ENCODE assay signal across 8 cellular contexts in genomic region chr18:10618797-10619196, GRCh38.
DNase-seq lines count a peak whose midpoint lies in the region; ATAC-seq, FAIRE-seq and TF ChIP-seq lines count a peak whose summit lies in the region.
"Not testable (repeated sequence)": the region's sequence is repeated elsewhere in the genome, so short reads cannot be mapped to it uniquely, and the experiment has no call there.

No MANE protein-coding gene starts in this region.

- TF ChIP-seq CTCF in heart left ventricle (IDR thresholded peaks at IDR 0.05); heart right ventricle (IDR thresholded peaks at IDR 0.05): not testable (repeated sequence)

- 15 to 63% (median 51%) methylated on average over 2 of the region's 4 CpGs; no CpG with 5 or more reads in 1 of the 4 donors for WGBS in heart left ventricle, 4 donors
- 49 to 62% methylated on average over 2 of the region's 4 CpGs for WGBS in heart right ventricle, 2 donors
- WGBS in right cardiac atrium = 68% methylated on average over 2 of the region's 4 CpGs

- not testable (repeated sequence) for H3K4me1 ChIP-seq in heart left ventricle; heart right ventricle; right cardiac atrium (ENCODE audit: control insufficient read depth, insufficient read depth, low read length)

- H3K27ac Mint-ChIP-seq in activated CD4-positive, alpha-beta T cell treated with anti-CD3 and anti-CD28 coated beads, Interleukin-2, amount 10 ng/mL, durations not matched to agents 24 days and 14 days = not testable (repeated sequence)

- peak; percentile 53 for FAIRE-seq in urothelium cell line (lab: Jason Lieb, UNC)

- not testable (repeated sequence) for H3K36me3 ChIP-seq in heart left ventricle, heart right ventricle

- H3K36me3 Mint-ChIP-seq in activated CD4-positive, alpha-beta T cell treated with anti-CD3 and anti-CD28 coated beads, Interleukin-2, amount 10 ng/mL, durations not matched to agents 24 days and 14 days (ENCODE audit: low read depth) = not testable (repeated sequence)

- peak; percentile 83 for ATAC-seq in Right ventricle myocardium inferior
- peak; percentile 93 for ATAC-seq in Right ventricle myocardium superior (ENCODE audit: poor library complexity)
- peak; percentile 77 to 95 (median 88) for ATAC-seq in heart left ventricle
- ATAC-seq in heart right ventricle = peak in 6 of 8 donors; percentile 73 to 88 (median 79)
- peak; percentile 96 for ATAC-seq in left ventricle myocardium superior
- ATAC-seq in right cardiac atrium = peak; percentile 36 to 68

- not testable (repeated sequence) for H3K27me3 Mint-ChIP-seq in activated CD4-positive, alpha-beta T cell treated with anti-CD3 and anti-CD28 coated beads, Interleukin-2, amount 10 ng/mL, durations not matched to agents 24 days and 14 days

- not testable (repeated sequence) for H3K27ac ChIP-seq in heart left ventricle; heart right ventricle; right cardiac atrium (ENCODE audit: low read length)

- intact Hi-C loops in activated CD4-positive, alpha-beta T cell treated with anti-CD3 and anti-CD28 coated beads, Interleukin-2, amount 10 ng/mL, durations not matched to agents 24 days and 14 days (cut with micrococcal nuclease); Right ventricle myocardium inferior (cut with DNase I); Right ventricle myocardium superior (cut with DNase I); heart left ventricle (cut with DNase I); heart right ventricle (cut with DNase I); left ventricle myocardium superior (cut with micrococcal nuclease); right cardiac atrium (cut with DNase I): not testable (repeated sequence)

- H3K9me3 Mint-ChIP-seq in activated CD4-positive, alpha-beta T cell treated with anti-CD3 and anti-CD28 coated beads, Interleukin-2, amount 10 ng/mL, durations not matched to agents 24 days and 14 days = not testable (repeated sequence)

- H3K9me3 ChIP-seq in heart left ventricle; heart right ventricle; right cardiac atrium (ENCODE audit: control insufficient read depth, low read length): not testable (repeated sequence)

- H3K4me3 ChIP-seq in heart left ventricle; heart right ventricle; right cardiac atrium (ENCODE audit: low read length): not testable (repeated sequence)

- DNase-seq in activated CD4-positive, alpha-beta T cell treated with anti-CD3 and anti-CD28 coated beads, Interleukin-2, amount 10 ng/mL, durations not matched to agents 24 days and 14 days = peak; percentile 18
- not testable (repeated sequence) for DNase-seq in Right ventricle myocardium inferior (ENCODE audit: missing footprints); Right ventricle myocardium superior; heart left ventricle; heart right ventricle; left ventricle myocardium superior; right cardiac atrium; urothelium cell line (ENCODE audit: low spot score)

- not testable (repeated sequence) for TF ChIP-seq POLR2A in heart left ventricle (IDR thresholded peaks at IDR 0.05)

- H3K27me3 ChIP-seq in heart left ventricle; heart right ventricle; right cardiac atrium (ENCODE audit: control insufficient read depth, insufficient read depth): not testable (repeated sequence)

- not testable (repeated sequence) for H3K4me1 Mint-ChIP-seq in activated CD4-positive, alpha-beta T cell treated with anti-CD3 and anti-CD28 coated beads, Interleukin-2, amount 10 ng/mL, durations not matched to agents 24 days and 14 days

- not testable (repeated sequence) for H3K4me3 Mint-ChIP-seq in activated CD4-positive, alpha-beta T cell treated with anti-CD3 and anti-CD28 coated beads, Interleukin-2, amount 10 ng/mL, durations not matched to agents 24 days and 14 days
